In the genomic region with DNA sequence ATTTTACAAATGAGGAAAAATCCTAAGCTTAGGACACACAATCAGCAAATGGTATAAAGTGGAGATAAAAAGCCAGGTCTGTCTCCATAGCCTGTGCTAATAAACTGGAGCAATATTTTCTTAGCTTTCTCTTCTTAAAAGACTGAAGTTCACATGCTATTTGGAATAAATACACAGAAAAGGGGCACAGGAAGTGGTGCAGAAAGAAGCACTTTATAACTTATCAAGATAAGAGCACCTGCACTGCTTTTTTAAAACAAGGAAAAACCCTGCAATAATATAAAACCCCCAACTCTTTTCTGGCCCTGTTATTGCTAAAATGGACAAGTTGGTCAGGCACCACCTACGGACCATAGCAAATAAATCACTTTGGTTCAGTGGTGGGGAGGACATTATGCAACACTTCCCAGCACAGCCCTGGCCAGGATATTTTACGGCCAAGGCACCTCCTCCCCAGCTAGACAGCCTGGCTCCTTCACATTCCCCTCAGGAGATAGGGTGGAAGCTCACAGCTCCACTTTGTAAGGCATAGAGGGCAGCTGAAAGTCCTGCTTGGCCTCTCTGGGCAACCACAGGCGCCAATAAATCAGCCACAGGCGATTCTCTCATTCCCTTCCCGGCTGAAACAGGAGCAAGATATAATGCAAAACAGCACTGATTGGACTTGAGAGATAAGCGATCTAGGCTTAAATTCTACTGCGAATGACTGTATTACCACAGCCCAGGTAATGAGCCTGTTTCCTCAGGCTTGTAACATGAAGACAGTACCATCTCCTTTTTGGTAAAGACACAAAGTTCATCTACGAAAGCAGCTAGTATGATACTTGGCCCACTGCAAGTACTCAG, we compare ENCODE assay signal across 8 cellular contexts. TPM values are rescaled to one million over a fixed set of nuclear protein-coding genes. Genes with fewer than 3 reads are reported as not detected.
DNase-seq lines count a peak whose midpoint lies in the region; ATAC-seq and TF ChIP-seq lines count a peak whose summit lies in the region.

No MANE protein-coding gene starts in this region.

- TF ChIP-seq EP300 in SK-N-SH (IDR thresholded peaks at IDR 0.05; ENCODE audit: borderline replicate concordance in 1 of 2, low read depth in 1 of 2, low read length in 1 of 2) = peak; percentile 61 to 83; a peak in 2 of 4 replicates

- peaks cover 8% of the 10 kb centered on the region for H3K36me3 ChIP-seq in A673 (ENCODE audit: insufficient read depth, low read length, poor library complexity, severe bottlenecking)
- peaks cover 5 to 12% of the 10 kb centered on the region in 2 experiments for H3K36me3 ChIP-seq in SK-N-SH (replicated peaks in 1 of 2; ENCODE audit: control insufficient read depth in 1 of 2, insufficient read depth in 2 of 2, low read length in 1 of 2)

- H3K27me3 Mint-ChIP-seq in effector memory CD8-positive, alpha-beta T cell = no peaks in the 10 kb centered on the region

- H3K4me3 Mint-ChIP-seq in effector memory CD8-positive, alpha-beta T cell = peak overlapping the region; percentile 94 to 95

- H3K27me3 ChIP-seq in A673 (replicated peaks; ENCODE audit: insufficient read depth, low read depth, low read length, poor library complexity) (no peaks in the 10 kb centered on the region), SK-N-SH (ENCODE audit: insufficient read depth) (no peaks in the 10 kb centered on the region)

- POLR2A ChIA-PET in A673 (lab: Charles Lee; ENCODE audit: low non-redundant PET) = interaction anchor here (0.6 kb wide), 1 partner anchor 44 kb away, joined by 4 read pairs; no protein-coding TSS in a partner anchor
- POLR2A ChIA-PET in SK-N-SH (lab: Yijun Ruan, JAX) = interaction anchor here (0.5 to 1.7 kb wide), 5 partner anchors 10 to 206 kb away, joined by 3 to 5 read pairs (median 3); partner anchors contain the start of genes AKAP5 and MTHFD1

- H3K9me3 ChIP-seq in A673 (ENCODE audit: low read depth, low read length, poor library complexity, severe bottlenecking) = no peaks in the 10 kb centered on the region
- no peaks in the 10 kb centered on the region for H3K9me3 ChIP-seq in SK-N-SH

- H4K20me1 ChIP-seq in SK-N-SH (ENCODE audit: insufficient read depth) = peaks cover 14% of the 10 kb centered on the region

- H3K27ac ChIP-seq in A673 (ENCODE audit: low read depth, low read length, poor library complexity, severe bottlenecking) (peak overlapping the region; percentile 100), SK-N-SH (ENCODE audit: low read depth in 2 of 2, low read length in 1 of 2) (peak overlapping the region; percentile 95 to 99)

- H3K9me3 Mint-ChIP-seq in effector memory CD8-positive, alpha-beta T cell = no peaks in the 10 kb centered on the region

- peak overlapping the region; percentile 97; the same call in 1 of the 2 replicates for H3K9ac ChIP-seq in SK-N-SH

- TF ChIP-seq RAD21 in SK-N-SH (IDR thresholded peaks at IDR 0.05; ENCODE audit: low read length) = no peak

- peaks cover 40 to 67% of the 10 kb centered on the region in 2 donors for H3K4me1 Mint-ChIP-seq in effector memory CD8-positive, alpha-beta T cell (ENCODE audit: low read depth in 2 of 2)

- peaks cover 19% of the 10 kb centered on the region for H3K4me1 ChIP-seq in A673 (ENCODE audit: insufficient read depth, low read length, poor library complexity, severe bottlenecking)
- peaks cover 24 to 25% of the 10 kb centered on the region in 2 experiments for H3K4me1 ChIP-seq in SK-N-SH (ENCODE audit: control insufficient read depth in 1 of 2, insufficient read depth in 2 of 2, low read depth in 1 of 2, low read length in 1 of 2)

- intact Hi-C loops in A673 (cut with micrococcal nuclease; ENCODE audit: unreplicated experiment) = no loop called here

- H3K9me2 ChIP-seq in SK-N-SH = no peaks in the 10 kb centered on the region

- DNase-seq in A673 (ENCODE audit: low spot score) = no peak
- peak; percentile 58 for DNase-seq in SK-N-SH
- no peak for DNase-seq in effector memory CD8-positive, alpha-beta T cell
- DNase-seq in myocyte (ENCODE audit: low read depth) = peak; percentile 69
- DNase-seq in occipital lobe (lab: John Stamatoyannopoulos, UW) = no peak
- DNase-seq in Ammon's horn (ENCODE audit: low spot score) = no peak

- H3K4me3 ChIP-seq in A673 (ENCODE audit: low read depth, low read length, poor library complexity, severe bottlenecking) (peak overlapping the region; percentile 87), GM12875 (ENCODE audit: low read depth, low read length) (peak overlapping the region; percentile 94), SK-N-SH (ENCODE audit: low read depth in 2 of 2, low read length in 1 of 2) (peak overlapping the region; percentile 92)

- H3F3A ChIP-seq in SK-N-SH (replicated peaks; ENCODE audit: insufficient read depth) = peaks cover 26% of the 10 kb centered on the region

- BruUV-seq in A673 (replicated peaks; lab: Mats Ljungman, UMichigan) = TSS peak; percentile 32

- CTCF ChIA-PET in A673 (lab: Charles Lee) (interaction anchor here (1.1 kb wide), 1 partner anchor 9 kb away, joined by 3 read pairs; no protein-coding TSS in a partner anchor), SK-N-SH (lab: Yijun Ruan, JAX) (interaction anchor here (0.7 to 5.6 kb wide), 10 partner anchors 10 to 938 kb away, joined by 3 to 20 read pairs (median 6); partner anchors contain the start of gene AKAP5)

- WGBS in SK-N-SH (ENCODE audit: low lambda C conversion rate) = 8% methylated on average over 8 of the region's 8 CpGs

- H2AFZ ChIP-seq in SK-N-SH (ENCODE audit: low read depth) = peak overlapping the region; percentile 48

- TF ChIP-seq CTCF in A673 (conservative IDR thresholded peaks at IDR 0.05; ENCODE audit: low read depth, low read length) (no peak), GM12875 (IDR thresholded peaks at IDR 0.05; ENCODE audit: borderline replicate concordance, insufficient read depth, low read depth, low read length) (no peak), SK-N-SH (IDR thresholded peaks at IDR 0.05) (no peak; the same call in 1 of the 2 replicates)

- H3K79me2 ChIP-seq in SK-N-SH (ENCODE audit: insufficient read depth) = peaks cover 70% of the 10 kb centered on the region

- no peak for ATAC-seq in effector memory CD8-positive, alpha-beta T cell (replicated peaks)
- no peak for ATAC-seq in GM19023 (IDR thresholded peaks at IDR 0.05; ENCODE audit: unreplicated experiment)

- peak overlapping the region; percentile 98 for H3K4me2 ChIP-seq in SK-N-SH

- H3K36me3 Mint-ChIP-seq in effector memory CD8-positive, alpha-beta T cell (ENCODE audit: insufficient read depth) = peaks cover 73% of the 10 kb centered on the region

- H3K27ac Mint-ChIP-seq in effector memory CD8-positive, alpha-beta T cell = peak overlapping the region; percentile 99

TF ChIP-seq in SK-N-SH, 30 proteins besides CTCF, POLR2A, EP300 and RAD21 (continues in another document):
- TF ChIP-seq EZH2phosphoT487 (IDR thresholded peaks at IDR 0.05; ENCODE audit: borderline replicate concordance, low read depth) (no peak), RCOR1 (IDR thresholded peaks at IDR 0.05; ENCODE audit: low read length) (peak; percentile 61), GATA2 (CRISPR knock-in tag; IDR thresholded peaks at IDR 0.05) (peak; percentile 92), IRF3 (IDR thresholded peaks at IDR 0.05; ENCODE audit: low read depth, low read length) (no peak), TCF12 (IDR thresholded peaks at IDR 0.05) (peak; percentile 64)

RNA-seq across cellular contexts. Expression of gene ZBTB25, which starts 2.1 kb away (rescaled TPM):
- 11.3 and 13.5 TPM in 2 replicates for total RNA-seq in A673 (2021)
- polyA plus RNA-seq in SK-N-SH (2012; rRNA removed) = 4.5 and 5.7 TPM in 2 replicates
- 3.3 and 3.4 TPM in 2 replicates for polyA plus RNA-seq in SK-N-SH (2012; cell fraction: cytosol; rRNA removed)
- 11.6 and 18.8 TPM in 2 replicates for polyA plus RNA-seq in SK-N-SH (2012; cell fraction: nucleus; rRNA removed)
- total RNA-seq in myocyte = 4.5 and 5.5 TPM in 2 replicates
- 7.1 TPM for polyA plus RNA-seq in myocyte (2012)
- total RNA-seq in occipital lobe = 17.2 TPM

RNA-seq across cellular contexts. Expression of gene ZBTB1, which starts 3.0 kb away (rescaled TPM):
- total RNA-seq in A673 (2021) (34.3 and 37.7 TPM in 2 replicates), myocyte (44.0 and 44.1 TPM in 2 replicates), occipital lobe (47.6 TPM)
- 12.7 and 16.4 TPM in 2 replicates for polyA plus RNA-seq in SK-N-SH (2012; rRNA removed)
- polyA plus RNA-seq in SK-N-SH (2012; cell fraction: cytosol; rRNA removed) = 16.9 and 19.7 TPM in 2 replicates
- polyA plus RNA-seq in SK-N-SH (2012; cell fraction: nucleus; rRNA removed) = 22.8 and 45.7 TPM in 2 replicates
- polyA plus RNA-seq in myocyte (2012) = 18.9 TPM

RNA-seq across cellular contexts. Expression of gene AKAP5, which starts 36.2 kb away (rescaled TPM):
- total RNA-seq in A673 (2021) = 2.2 and 2.6 TPM in 2 replicates
- polyA plus RNA-seq in SK-N-SH (2012; rRNA removed) = 0.28 and 0.36 TPM in 2 replicates
- 0.54 and 0.55 TPM in 2 replicates for polyA plus RNA-seq in SK-N-SH (2012; cell fraction: cytosol; rRNA removed)
- polyA plus RNA-seq in SK-N-SH (2012; cell fraction: nucleus; rRNA removed) = 0.18 and 0.31 TPM in 2 replicates
- total RNA-seq in myocyte = 0.05 and 0.08 TPM in 2 replicates
- polyA plus RNA-seq in myocyte (2012) = 0.66 TPM
- 31.7 TPM for total RNA-seq in occipital lobe

RNA-seq across cellular contexts. Expression of gene HSPA2, which starts 39.0 kb away (rescaled TPM):
- total RNA-seq in A673 (2021) = 13.8 and 14.3 TPM in 2 replicates
- polyA plus RNA-seq in SK-N-SH (2012; rRNA removed) = 13.9 and 20.8 TPM in 2 replicates
- polyA plus RNA-seq in SK-N-SH (2012; cell fraction: cytosol; rRNA removed) = 9.4 and 12.4 TPM in 2 replicates
- polyA plus RNA-seq in SK-N-SH (2012; cell fraction: nucleus; rRNA removed) = 11.4 and 14.2 TPM in 2 replicates
- total RNA-seq in myocyte = 4.7 and 6.7 TPM in 2 replicates
- polyA plus RNA-seq in myocyte (2012) = 14.7 TPM
- 7.6 TPM for total RNA-seq in occipital lobe

RNA-seq across cellular contexts. Expression of gene PPP1R36, which starts 48.2 kb away (rescaled TPM):
- total RNA-seq in A673 (2021) (0.34 and 0.61 TPM in 2 replicates), myocyte (0.35 TPM in 1 of 2 replicates, not detected in the other), occipital lobe (1.4 TPM)
- polyA plus RNA-seq in SK-N-SH (2012; rRNA removed) = 0.08 and 0.15 TPM in 2 replicates
- polyA plus RNA-seq in SK-N-SH (2012; cell fraction: cytosol; rRNA removed) = 0.12 and 0.14 TPM in 2 replicates
- 0.16 and 0.29 TPM in 2 replicates for polyA plus RNA-seq in SK-N-SH (2012; cell fraction: nucleus; rRNA removed)
- polyA plus RNA-seq in myocyte (2012) = 1.3 TPM

Comparison
In these comparisons a context has a peak if more than half of its experiments do, and no peak if none do; other contexts are left out.
1. DNase-seq: peak in SK-N-SH (single experiment) and myocyte (single experiment); none in A673 (single experiment), effector memory CD8-positive, alpha-beta T cell (0 of 3), occipital lobe (single experiment) and Ammon's horn (single experiment).
2. Peak in every context shown above with its lines, with median percentiles within 50 percentile points of each other: H3K4me3 ChIP-seq.